ENCODE assay signal across 9 cellular contexts in the genomic region with DNA sequence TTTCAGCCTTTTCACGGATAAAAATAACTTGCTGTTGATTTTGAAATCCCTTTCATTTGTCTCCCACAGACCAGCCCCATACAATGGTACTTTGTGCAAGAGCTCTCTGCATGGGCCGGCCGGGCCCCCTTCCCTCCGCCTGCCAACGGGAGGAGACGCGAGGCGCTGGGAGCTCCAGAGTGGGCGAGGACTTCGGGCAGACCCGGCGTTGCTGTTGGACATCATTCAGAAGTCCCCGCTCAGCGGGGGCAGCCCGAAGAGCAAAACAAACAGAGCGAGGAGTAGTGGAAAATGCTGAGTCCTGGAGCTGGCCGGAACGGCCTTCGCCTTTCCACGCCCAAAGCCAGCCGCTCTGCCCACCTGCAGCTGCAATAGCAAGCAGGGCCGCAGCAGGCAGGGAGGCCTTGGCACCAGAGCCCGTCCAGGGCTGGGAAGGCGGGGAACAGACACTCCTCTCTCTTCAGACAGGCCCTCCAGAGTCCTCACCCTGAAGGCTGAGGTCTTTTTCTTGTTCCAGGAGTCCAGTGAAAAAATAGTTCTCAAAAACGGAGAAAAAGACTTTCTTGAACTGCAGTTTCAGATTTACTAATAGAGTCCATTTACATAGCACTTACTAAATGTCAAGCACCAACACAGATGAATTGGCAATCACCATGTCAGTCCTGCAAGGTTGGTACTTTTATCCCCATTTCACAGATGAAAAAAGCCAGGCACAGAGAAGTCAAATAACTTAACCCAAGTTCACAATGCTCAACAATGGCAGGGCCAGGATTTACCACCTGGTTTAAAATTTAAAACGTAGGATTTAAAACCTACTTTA.
A peak's percentile ranks its signal among the peaks of the same experiment; 100 is the strongest.
DNase-seq lines count a peak whose midpoint lies in the region; ATAC-seq, FAIRE-seq and TF ChIP-seq lines count a peak whose summit lies in the region.
"Had no signal": no experiment of that assay in that cellular context is flagged by ENCODE, and none has a peak within 500 bp of the region (broad histone marks: within the 10 kb centered on the region; RNA-seq: fewer than 3 reads in every experiment).

No MANE protein-coding gene starts in this region.

- H3K36me3 ChIP-seq in H7 (replicated peaks; ENCODE audit: control insufficient read depth, insufficient read depth, low read length), result no peaks in the 10 kb centered on the region; the same call in 1 of the 2 replicates
- no peaks in the 10 kb centered on the region for H3K36me3 ChIP-seq in kidney (ENCODE audit: control insufficient read depth in 1 of 2, insufficient read depth in 2 of 2, low read length in 2 of 2)
- H3K36me3 ChIP-seq in stomach, result peaks cover 0 to 7% (median 1%) of the 10 kb centered on the region in 4 donors

- H3K4me3 ChIP-seq in H7 (ENCODE audit: insufficient read depth, low read depth, low read length) (no peak overlapping the region), kidney (ENCODE audit: low read length in 2 of 2) (no peak overlapping the region), stomach (peak overlapping the region in 3 of 4 donors; percentile 3 to 27 (median 13))

- TF ChIP-seq POLR2A in stomach (IDR thresholded peaks at IDR 0.05), result no peak

- H3K36me3 Mint-ChIP-seq in activated naive CD8-positive, alpha-beta T cell treated with anti-CD3 and anti-CD28 coated beads for 36 hours, result peaks cover 51% of the 10 kb centered on the region

- intact Hi-C loops in kidney (cut with DNase I) (no loop called here), stomach (cut with DNase I; ENCODE audit: low total_unique reads) (no loop called here)

- no peak for TF ChIP-seq CTCF in kidney (IDR thresholded peaks at IDR 0.05; ENCODE audit: borderline replicate concordance, extremely low read depth, insufficient read depth)
- no peak for TF ChIP-seq CTCF in stomach (IDR thresholded peaks at IDR 0.05)
- TF ChIP-seq CTCF in foreskin keratinocyte (conservative IDR thresholded peaks at IDR 0.05), result no peak

- H3K4me1 Mint-ChIP-seq in activated naive CD8-positive, alpha-beta T cell treated with anti-CD3 and anti-CD28 coated beads for 36 hours, result peaks cover 79% of the 10 kb centered on the region

- no peak for ATAC-seq in foreskin keratinocyte

- H3K27ac ChIP-seq in kidney (ENCODE audit: low read depth in 2 of 2, low read length in 2 of 2) (peak overlapping the region; percentile 7 to 51), stomach (peak overlapping the region; percentile 42 to 82 (median 67)), foreskin keratinocyte (no peak overlapping the region)

- H3K9me3 ChIP-seq in kidney (ENCODE audit: control insufficient read depth in 1 of 2, low read length in 2 of 2) (no peaks in the 10 kb centered on the region), stomach (no peaks in the 10 kb centered on the region)

- peak; percentile 58 for DNase-seq in H7
- no peak for DNase-seq in activated naive CD8-positive, alpha-beta T cell treated with anti-CD3 and anti-CD28 coated beads for 36 hours
- DNase-seq in kidney, result peak; percentile 92
- DNase-seq in stomach, result peak; percentile 45
- DNase-seq in AG20443 (ENCODE audit: low spot score), result no peak
- no peak for DNase-seq in stimulated activated naive CD4-positive, alpha-beta T cell treated with Interleukin-2 at 50 U/mL for 16 hours (lab: John Stamatoyannopoulos, UW)
- no peak for DNase-seq in foreskin keratinocyte
- DNase-seq in NOMO-1 (lab: John Stamatoyannopoulos, UW; ENCODE audit: unreplicated experiment in 2 of 2), result no peak
- DNase-seq: activated T-cell treated with anti-CD3 and anti-CD28 coated beads for 4 hours had no signal

- H3K9ac ChIP-seq in kidney (ENCODE audit: low read length in 2 of 2), result no peak overlapping the region

- TF ChIP-seq EP300 in stomach (IDR thresholded peaks at IDR 0.05), result no peak

- WGBS in stomach, 5 donors, result 25 to 42% (median 40%) methylated on average over 19 to 26 of the region's 26 CpGs

- peak overlapping the region; percentile 55 for H3K27ac Mint-ChIP-seq in activated naive CD8-positive, alpha-beta T cell treated with anti-CD3 and anti-CD28 coated beads for 36 hours

- H3K4me1 ChIP-seq in kidney (ENCODE audit: control insufficient read depth in 1 of 2, insufficient read depth in 1 of 2, low read depth in 1 of 2, low read length in 2 of 2) (peaks cover 17 to 19% of the 10 kb centered on the region in 2 donors), stomach (peaks cover 15 to 55% (median 32%) of the 10 kb centered on the region in 4 donors), foreskin keratinocyte (peaks cover 30% of the 10 kb centered on the region)

- H3K27me3 Mint-ChIP-seq in activated naive CD8-positive, alpha-beta T cell treated with anti-CD3 and anti-CD28 coated beads for 36 hours, result no peaks in the 10 kb centered on the region

- peaks cover 3% of the 10 kb centered on the region for H3K9me3 Mint-ChIP-seq in activated naive CD8-positive, alpha-beta T cell treated with anti-CD3 and anti-CD28 coated beads for 36 hours

- no peaks in the 10 kb centered on the region for H3K27me3 ChIP-seq in H7 (ENCODE audit: control insufficient read depth, insufficient read depth, low read length)
- H3K27me3 ChIP-seq in stomach, result no peaks in the 10 kb centered on the region
- H3K27me3 ChIP-seq in foreskin keratinocyte, result no peaks in the 10 kb centered on the region

- FAIRE-seq in kidney (lab: Jason Lieb, UNC), result no peak

- no peak overlapping the region for H3K4me3 Mint-ChIP-seq in activated naive CD8-positive, alpha-beta T cell treated with anti-CD3 and anti-CD28 coated beads for 36 hours

Comparison
In these comparisons a context has a peak if more than half of its experiments do, and no peak if none do; other contexts are left out.
1. DNase-seq: peak in H7 (single experiment), kidney (single experiment) and stomach (single experiment); none in activated naive CD8-positive, alpha-beta T cell treated with anti-CD3 and anti-CD28 coated beads for 36 hours (single experiment), AG20443 (single experiment), stimulated activated naive CD4-positive, alpha-beta T cell treated with Interleukin-2 at 50 U/mL for 16 hours (single experiment), foreskin keratinocyte (0 of 2) and NOMO-1 (0 of 2).
2. H3K4me3 ChIP-seq: peak in stomach (3 of 4); none in H7 (single experiment) and kidney (0 of 2).